ENCODE assay signal across 10 cellular contexts in the genomic region with DNA sequence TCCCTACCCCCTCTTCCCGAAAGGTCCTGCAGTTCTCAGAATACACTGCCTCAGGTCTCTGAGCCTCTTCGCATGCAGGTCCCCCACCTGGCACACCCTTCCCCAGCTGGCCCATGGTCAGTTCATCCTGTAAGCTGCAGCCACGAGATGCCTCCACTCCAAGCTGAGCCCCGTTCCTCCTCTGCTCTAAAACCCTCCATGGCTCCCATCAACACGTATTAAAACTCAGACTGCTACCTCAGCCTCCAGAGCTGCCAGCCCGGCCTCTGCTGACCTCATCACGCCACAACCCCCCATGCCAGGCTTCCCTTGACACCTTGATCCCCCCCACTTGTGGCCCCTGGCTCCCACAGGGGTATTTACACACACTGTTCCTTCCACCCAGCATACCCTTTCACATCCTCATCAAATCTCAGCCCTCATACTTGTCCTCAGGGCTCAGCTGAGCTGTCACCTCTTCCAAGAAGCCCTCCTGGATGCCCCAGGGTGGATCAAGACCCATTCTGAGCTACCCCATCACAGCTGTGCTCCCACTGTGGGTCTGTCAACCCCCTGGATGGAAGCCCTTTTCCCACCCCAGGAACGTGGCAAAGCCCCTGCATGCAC. TPM values are rescaled to one million over a fixed set of nuclear protein-coding genes. Genes with fewer than 3 reads are reported as not detected.
A peak's percentile ranks its signal among the peaks of the same experiment; 100 is the strongest.
DNase-seq lines count a peak whose midpoint lies in the region; ATAC-seq and TF ChIP-seq lines count a peak whose summit lies in the region.
"Had no signal": no experiment of that assay in that cellular context is flagged by ENCODE, and none has a peak within 500 bp of the region (broad histone marks: within the 10 kb centered on the region; RNA-seq: fewer than 3 reads in every experiment).

No MANE protein-coding gene starts in this region.

- H3K27ac ChIP-seq in BLaER1 (no peak overlapping the region), SJSA1 (no peak overlapping the region)

- H3K27me3 ChIP-seq in BLaER1 (peaks cover 16% of the 10 kb centered on the region), SJSA1 (replicated peaks) (no peaks in the 10 kb centered on the region)

- H4K20me1 ChIP-seq in BLaER1, result peaks cover 71% of the 10 kb centered on the region

- TF ChIP-seq CTCF in fibroblast of villous mesenchyme (IDR thresholded peaks at IDR 0.05; ENCODE audit: insufficient read depth, low read depth, low read length) (no peak), progenitor cell of endocrine pancreas (IDR thresholded peaks at IDR 0.05; ENCODE audit: unreplicated experiment) (no peak)

- DNase-seq in SJSA1 (ENCODE audit: low read depth in 1 of 2, low spot score in 2 of 2) (no peak), fibroblast of villous mesenchyme (ENCODE audit: low read depth) (no peak), progenitor cell of endocrine pancreas (ENCODE audit: low spot score, unreplicated experiment) (no peak), hepatic stellate cell (ENCODE audit: low spot score) (no peak), DMS114 treated with DMSO at 0.1 percent for 48 hours (lab: John Stamatoyannopoulos, UW; ENCODE audit: unreplicated experiment) (no peak)
- DNase-seq: DMS53, NCI-H1417 treated with DMSO at 0.1 percent for 48 hours had no signal

- H3K9me3 Mint-ChIP-seq in progenitor cell of endocrine pancreas (ENCODE audit: low read depth), result no peaks in the 10 kb centered on the region

- H3K27me3 Mint-ChIP-seq in progenitor cell of endocrine pancreas, result no peaks in the 10 kb centered on the region

- H3K27ac Mint-ChIP-seq in progenitor cell of endocrine pancreas, result peak overlapping the region; percentile 71

- H3K36me3 Mint-ChIP-seq in progenitor cell of endocrine pancreas (ENCODE audit: insufficient read depth), result peaks cover 2% of the 10 kb centered on the region

- peak overlapping the region; percentile 100 for H3K4me2 ChIP-seq in BLaER1

- no peak for ATAC-seq in HG03565 (IDR thresholded peaks at IDR 0.05; ENCODE audit: unreplicated experiment)
- no peak for ATAC-seq in HG02759 (IDR thresholded peaks at IDR 0.05; ENCODE audit: unreplicated experiment)

- H3K9ac ChIP-seq in BLaER1, result peak overlapping the region; percentile 65

- peaks cover 13% of the 10 kb centered on the region for H3K4me1 Mint-ChIP-seq in progenitor cell of endocrine pancreas (ENCODE audit: low read depth)

- peak overlapping the region; percentile 72 for H3K4me3 Mint-ChIP-seq in progenitor cell of endocrine pancreas (ENCODE audit: low read depth)

- no peaks in the 10 kb centered on the region for H3K9me3 ChIP-seq in BLaER1
- no peaks in the 10 kb centered on the region for H3K9me3 ChIP-seq in SJSA1 (replicated peaks)

- no peaks in the 10 kb centered on the region for H3K36me3 ChIP-seq in BLaER1
- 0 out of 2 replicates have a peak, but pooled peaks cover 2% of the 10 kb centered on the region for H3K36me3 ChIP-seq in SJSA1

- H3K4me3 ChIP-seq in BLaER1 (peak overlapping the region; percentile 80), SJSA1 (peak overlapping the region; percentile 94; the same call in 1 of the 2 replicates), fibroblast of villous mesenchyme (ENCODE audit: low read depth, low read length) (peak overlapping the region; percentile 67)

- H3K4me1 ChIP-seq in BLaER1 (peaks cover 65% of the 10 kb centered on the region), SJSA1 (replicated peaks) (peaks cover 23% of the 10 kb centered on the region)

RNA-seq across cellular contexts. Expression of a gene that starts 48.9 kb away (rescaled TPM):
- total RNA-seq in SJSA1 (2014; rRNA removed; shearing (Covaris generic)), result 52.5 and 66.6 TPM in 2 replicates
- total RNA-seq in fibroblast of villous mesenchyme, result 114 and 123 TPM in 2 replicates
- 219 and 234 TPM in 2 replicates for total RNA-seq in progenitor cell of endocrine pancreas
